ENCODE assay signal across 8 cellular contexts in the genomic region with DNA sequence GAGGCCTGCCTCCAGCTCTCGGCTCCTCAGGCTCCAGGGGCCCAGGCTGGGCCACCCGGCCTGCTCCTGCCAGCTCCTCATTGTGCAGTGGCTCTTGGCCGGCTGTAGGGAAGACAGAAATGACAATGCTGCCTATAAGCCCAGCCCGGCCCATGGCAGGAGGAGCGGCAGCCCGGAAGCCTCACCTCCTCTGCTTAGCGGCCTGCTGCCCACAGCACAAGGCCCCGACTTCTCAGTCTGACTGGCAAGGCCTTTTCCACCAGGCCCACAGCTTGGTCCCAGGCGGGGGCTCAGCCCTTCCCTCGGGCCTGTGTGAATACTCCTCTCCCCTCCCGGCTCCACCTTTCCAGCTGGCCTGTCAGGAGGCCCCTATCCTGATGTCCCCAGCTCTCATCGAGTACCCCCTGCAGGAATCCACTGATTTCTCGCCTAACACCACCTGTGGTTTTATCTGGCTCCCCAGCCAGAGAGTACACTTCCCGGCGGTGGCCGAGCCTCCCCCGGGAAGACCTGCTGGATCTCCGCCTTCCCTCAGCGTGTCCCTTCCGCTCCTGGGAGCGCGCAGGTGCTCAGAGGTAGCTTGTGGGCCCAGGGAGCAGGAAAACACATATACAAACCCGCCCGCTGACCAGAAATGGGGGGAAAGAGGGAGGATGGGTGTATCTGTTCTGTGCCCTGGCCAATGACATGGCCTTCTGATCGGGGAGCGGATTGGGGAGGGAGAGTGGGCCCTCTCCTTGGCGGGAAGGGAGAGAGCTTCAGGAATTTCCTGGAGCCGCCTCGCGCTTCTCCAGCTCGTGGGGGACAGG. TPM values are rescaled to one million over a fixed set of nuclear protein-coding genes. Genes with fewer than 3 reads are reported as not detected.
A peak's percentile ranks its signal among the peaks of the same experiment; 100 is the strongest.
DNase-seq lines count a peak whose midpoint lies in the region; ATAC-seq lines count a peak whose summit lies in the region.

No MANE protein-coding gene starts in this region.

- DNase-seq in DMS 273 (lab: John Stamatoyannopoulos, UW; ENCODE audit: unreplicated experiment) (peak; percentile 74), DMS 273 treated with DMSO at 0.1 percent for 48 hours (lab: John Stamatoyannopoulos, UW) (no peak), NCI-H510A treated with DMSO at 0.1 percent for 48 hours (lab: John Stamatoyannopoulos, UW) (peak; percentile 79), left ventricle myocardium superior (no peak), sciatic nerve (ENCODE audit: low spot score) (no peak), NCI-H524 treated with DMSO at 0.1 percent for 48 hours (lab: John Stamatoyannopoulos, UW) (no peak)
- DNase-seq in activated naive CD8-positive, alpha-beta T cell treated with anti-CD3 and anti-CD28 coated beads for 36 hours, result peak; percentile 46

- H3K4me3 Mint-ChIP-seq in activated naive CD8-positive, alpha-beta T cell treated with anti-CD3 and anti-CD28 coated beads for 36 hours, result peak overlapping the region; percentile 95

- H3K36me3 Mint-ChIP-seq in activated naive CD8-positive, alpha-beta T cell treated with anti-CD3 and anti-CD28 coated beads for 36 hours, result peaks cover 27% of the 10 kb centered on the region

- H3K9me3 Mint-ChIP-seq in activated naive CD8-positive, alpha-beta T cell treated with anti-CD3 and anti-CD28 coated beads for 36 hours, result no peaks in the 10 kb centered on the region

- peak; percentile 30 for ATAC-seq in HG02852 (IDR thresholded peaks at IDR 0.05; ENCODE audit: unreplicated experiment)
- ATAC-seq in left ventricle myocardium superior, result peak; percentile 9
- ATAC-seq in sciatic nerve, result peak; percentile 21

- intact Hi-C loops in left ventricle myocardium superior (cut with micrococcal nuclease), result no loop called here
- intact Hi-C loops in sciatic nerve (cut with DNase I), result no loop called here

- peak overlapping the region; percentile 96 for H3K27ac Mint-ChIP-seq in activated naive CD8-positive, alpha-beta T cell treated with anti-CD3 and anti-CD28 coated beads for 36 hours

- H3K4me1 Mint-ChIP-seq in activated naive CD8-positive, alpha-beta T cell treated with anti-CD3 and anti-CD28 coated beads for 36 hours, result peaks cover 10% of the 10 kb centered on the region

- H3K27me3 Mint-ChIP-seq in activated naive CD8-positive, alpha-beta T cell treated with anti-CD3 and anti-CD28 coated beads for 36 hours, result no peaks in the 10 kb centered on the region

RNA-seq across cellular contexts. Expression of a gene that starts 1.0 kb away (rescaled TPM):
- 10 to 100 TPM; 58.8 to 62.0 TPM for total RNA-seq in activated naive CD8-positive, alpha-beta T cell treated with anti-CD3 and anti-CD28 coated beads for 36 hours
- total RNA-seq in left ventricle myocardium superior (37.2 TPM), sciatic nerve (68.2 TPM)

RNA-seq across cellular contexts. Expression of a gene that starts 5.8 kb away (rescaled TPM):
- total RNA-seq in activated naive CD8-positive, alpha-beta T cell treated with anti-CD3 and anti-CD28 coated beads for 36 hours, result 10 to 100 TPM; 70.7 to 74.0 TPM
- total RNA-seq in left ventricle myocardium superior (17.2 TPM), sciatic nerve (32.8 TPM)

RNA-seq across cellular contexts. Expression of a gene that starts 30.2 kb away (rescaled TPM):
- 1 to 10 TPM; 1.6 TPM for total RNA-seq in activated naive CD8-positive, alpha-beta T cell treated with anti-CD3 and anti-CD28 coated beads for 36 hours
- total RNA-seq in left ventricle myocardium superior (17.6 TPM), sciatic nerve (10.5 TPM)

RNA-seq across cellular contexts. Expression of a gene that starts 35.5 kb away (rescaled TPM):
- 1 to 10 TPM; 1.8 to 2.9 TPM for total RNA-seq in activated naive CD8-positive, alpha-beta T cell treated with anti-CD3 and anti-CD28 coated beads for 36 hours
- total RNA-seq in left ventricle myocardium superior (0.82 TPM), sciatic nerve (0.89 TPM)

RNA-seq across cellular contexts. Expression of a gene that starts 43.9 kb away (rescaled TPM):
- 10 to 100 TPM; 27.2 to 28.3 TPM for total RNA-seq in activated naive CD8-positive, alpha-beta T cell treated with anti-CD3 and anti-CD28 coated beads for 36 hours
- total RNA-seq in left ventricle myocardium superior, result 29.1 TPM
- total RNA-seq in sciatic nerve, result 9.4 TPM

Comparison
In these comparisons a context has a peak if more than half of its experiments do, and no peak if none do; other contexts are left out.
1. DNase-seq: peak in DMS 273 (single experiment), NCI-H510A treated with DMSO at 0.1 percent for 48 hours (single experiment) and activated naive CD8-positive, alpha-beta T cell treated with anti-CD3 and anti-CD28 coated beads for 36 hours (single experiment); none in DMS 273 treated with DMSO at 0.1 percent for 48 hours (single experiment), left ventricle myocardium superior (single experiment), sciatic nerve (single experiment) and NCI-H524 treated with DMSO at 0.1 percent for 48 hours (single experiment).
2. Peak in every context shown above with its lines, with median percentiles within 50 percentile points of each other: ATAC-seq.